18 cellular contexts compared by ENCODE assay signal in the genomic region with DNA sequence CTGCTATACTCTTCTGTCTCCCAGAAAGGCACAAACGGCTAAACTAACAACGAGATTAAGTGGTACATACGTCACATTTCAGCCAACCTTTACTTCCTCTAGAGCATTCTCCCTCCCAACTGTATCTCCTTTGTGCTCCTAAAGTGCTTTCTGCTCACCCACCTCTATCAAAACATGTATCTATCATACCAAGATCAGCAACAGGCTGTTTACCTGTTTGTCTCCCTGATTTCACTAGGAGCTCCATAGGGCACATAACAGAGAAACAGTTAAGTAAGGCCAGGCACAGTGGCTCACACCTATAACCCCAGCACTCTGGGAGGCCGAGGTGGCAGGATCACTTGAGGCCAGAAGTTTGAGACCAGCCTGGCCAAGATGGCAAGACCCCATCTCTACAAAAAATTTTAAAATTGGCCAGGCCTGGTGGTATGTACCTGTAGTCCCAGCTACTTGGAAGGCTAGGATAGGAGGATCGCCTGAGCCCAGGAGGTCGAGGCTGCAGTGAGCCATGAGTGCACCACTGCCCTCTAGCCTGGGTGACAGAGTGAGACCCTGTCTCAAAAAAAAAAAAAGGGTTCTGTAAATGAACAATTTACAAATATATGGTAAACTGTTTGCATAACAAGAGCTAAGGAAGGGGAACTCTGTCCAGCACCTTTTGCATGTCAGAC. TPM values are rescaled to one million over a fixed set of nuclear protein-coding genes. Genes with fewer than 3 reads are reported as not detected.
DNase-seq lines count a peak whose midpoint lies in the region; ATAC-seq, FAIRE-seq and TF ChIP-seq lines count a peak whose summit lies in the region.
"Had no signal": no experiment of that assay in that cellular context is flagged by ENCODE, and none has a peak within 500 bp of the region (broad histone marks: within the 10 kb centered on the region; RNA-seq: fewer than 3 reads in every experiment).

No MANE protein-coding gene starts in this region.

- intact Hi-C loops in vagina (cut with DNase I) = no loop called here

- WGBS in smooth muscle cell (ENCODE audit: low lambda C conversion rate) = 96% methylated on average over 6 of the region's 6 CpGs

- peak overlapping the region; percentile 8 for H3K4me3 Mint-ChIP-seq in activated T-cell treated with anti-CD3 and anti-CD28 coated beads, Interleukin-2, amount 50 U/mL, for 4 hours

- H3K79me2 ChIP-seq in OCI-LY3 (ENCODE audit: low read length) (peaks cover 82% of the 10 kb centered on the region), smooth muscle cell (ENCODE audit: low read depth) (peaks cover 78% of the 10 kb centered on the region)

- H3K27me3 ChIP-seq in OCI-LY3 (ENCODE audit: low read depth, low read length) = no peaks in the 10 kb centered on the region
- no peaks in the 10 kb centered on the region for H3K27me3 ChIP-seq in smooth muscle cell (ENCODE audit: low read depth)
- no peaks in the 10 kb centered on the region for H3K27me3 ChIP-seq in vagina
- H3K27me3 ChIP-seq: body of pancreas, heart left ventricle, transverse colon had no signal

- TF ChIP-seq CTCF in OCI-LY3 (IDR thresholded peaks at IDR 0.05; ENCODE audit: low read depth, low read length) (no peak), coronary artery (IDR thresholded peaks at IDR 0.05) (no peak), smooth muscle cell (IDR thresholded peaks at IDR 0.05; ENCODE audit: borderline replicate concordance, insufficient read depth, poor library complexity, severe bottlenecking) (no peak), vagina (IDR thresholded peaks at IDR 0.05) (no peak)

- H3K4me1 ChIP-seq in OCI-LY3 (ENCODE audit: low read length) (peaks cover 41% of the 10 kb centered on the region), smooth muscle cell (ENCODE audit: low read depth) (peaks cover 10% of the 10 kb centered on the region), vagina (peaks cover 51% of the 10 kb centered on the region)

- no peak for TF ChIP-seq POLR2A in vagina (IDR thresholded peaks at IDR 0.05)

- no peaks in the 10 kb centered on the region for H3K27me3 Mint-ChIP-seq in activated T-cell treated with anti-CD3 and anti-CD28 coated beads, Interleukin-2, amount 50 U/mL, for 4 hours (ENCODE audit: low read depth)

- no peaks in the 10 kb centered on the region for H3F3A ChIP-seq in smooth muscle cell (ENCODE audit: low read depth)

- H2AFZ ChIP-seq in OCI-LY3 (ENCODE audit: low read depth, low read length) (no peak overlapping the region), smooth muscle cell (ENCODE audit: low read depth) (no peak overlapping the region)
- H2AFZ ChIP-seq: GM23248 had no signal

- H3K9me3 Mint-ChIP-seq in activated T-cell treated with anti-CD3 and anti-CD28 coated beads, Interleukin-2, amount 50 U/mL, for 4 hours = no peaks in the 10 kb centered on the region

- H3K36me3 ChIP-seq in OCI-LY3 (replicated peaks; ENCODE audit: low read depth, low read length) (peaks cover 20% of the 10 kb centered on the region), smooth muscle cell (ENCODE audit: low read depth) (peaks cover 3% of the 10 kb centered on the region), vagina (peaks cover 0 to 8% of the 10 kb centered on the region in 2 donors)

- H4K20me1 ChIP-seq in OCI-LY3 (ENCODE audit: insufficient read depth, low read length) (peaks cover 54% of the 10 kb centered on the region), smooth muscle cell (ENCODE audit: low read depth) (peaks cover 59% of the 10 kb centered on the region)

- DNase-seq in activated T-cell treated with anti-CD3 and anti-CD28 coated beads, Interleukin-2, amount 50 U/mL, for 4 hours = no peak
- no peak for DNase-seq in activated T-cell treated with anti-CD3 and anti-CD28 coated beads, Interleukin-2, amount 50 U/mL, for 1 hour
- DNase-seq in coronary artery (ENCODE audit: low spot score) = no peak
- no peak for DNase-seq in smooth muscle cell (lab: John Stamatoyannopoulos, UW; ENCODE audit: unreplicated experiment)
- no peak for DNase-seq in urothelium cell line (ENCODE audit: low spot score)
- DNase-seq in vagina (ENCODE audit: extremely low spot score in 2 of 2) = no peak
- DNase-seq: body of pancreas, EL, GM23248, heart left ventricle, MV-4-11, NCI-H2227 treated with DMSO at 0.1 percent for 48 hours, transverse colon had no signal

- H3K9ac ChIP-seq in OCI-LY3 (ENCODE audit: low read length) (no peak overlapping the region), smooth muscle cell (ENCODE audit: low read depth) (no peak overlapping the region)

- FAIRE-seq in urothelium cell line (lab: Jason Lieb, UNC) = no peak
- FAIRE-seq: GM19239 had no signal

- H3K4me3 ChIP-seq in OCI-LY3 (ENCODE audit: low read length) (no peak overlapping the region), coronary artery (peak overlapping the region; percentile 34), smooth muscle cell (no peak overlapping the region), vagina (no peak overlapping the region)
- H3K4me3 ChIP-seq: body of pancreas, transverse colon had no signal

- ATAC-seq in activated T-cell treated with anti-CD3 and anti-CD28 coated beads, Interleukin-2, amount 50 U/mL, for 4 hours = no peak
- no peak for ATAC-seq in HG03432 (IDR thresholded peaks at IDR 0.05; ENCODE audit: unreplicated experiment)
- ATAC-seq: body of pancreas, heart left ventricle had no signal

- peaks cover 55% of the 10 kb centered on the region for H3K4me1 Mint-ChIP-seq in activated T-cell treated with anti-CD3 and anti-CD28 coated beads, Interleukin-2, amount 50 U/mL, for 4 hours (ENCODE audit: low read depth)

- peaks cover 16% of the 10 kb centered on the region for H3K36me3 Mint-ChIP-seq in activated T-cell treated with anti-CD3 and anti-CD28 coated beads, Interleukin-2, amount 50 U/mL, for 4 hours (ENCODE audit: insufficient read depth)

- peak overlapping the region; percentile 22; the same call in 1 of the 2 replicates for H3K4me2 ChIP-seq in OCI-LY3 (ENCODE audit: low read length)
- H3K4me2 ChIP-seq in smooth muscle cell = peak overlapping the region; percentile 99

- no peak overlapping the region for H3K27ac ChIP-seq in OCI-LY3 (ENCODE audit: low read length)
- H3K27ac ChIP-seq in coronary artery = no peak overlapping the region
- H3K27ac ChIP-seq in smooth muscle cell (ENCODE audit: low read depth) = no peak overlapping the region
- H3K27ac ChIP-seq in vagina = no peak overlapping the region
- H3K27ac ChIP-seq: body of pancreas, GM23248, heart left ventricle, transverse colon had no signal

- H3K9me3 ChIP-seq in OCI-LY3 (ENCODE audit: insufficient read depth, low read length) (no peaks in the 10 kb centered on the region), smooth muscle cell (replicated peaks; ENCODE audit: low read depth) (no peaks in the 10 kb centered on the region), vagina (no peaks in the 10 kb centered on the region)
- H3K9me3 ChIP-seq: body of pancreas, heart left ventricle, transverse colon had no signal

RNA-seq across cellular contexts. Expression of gene NDUFC2, which starts 2.8 kb away (rescaled TPM):
- total RNA-seq in activated T-cell treated with anti-CD3 and anti-CD28 coated beads, Interleukin-2, amount 50 U/mL, for 4 hours = 100 to 1,000 TPM; 217 to 246 (median 227) TPM
- total RNA-seq in smooth muscle cell (135 and 164 TPM in 2 replicates), vagina (106 TPM)
- polyA plus RNA-seq in smooth muscle cell = 472 and 509 TPM in 2 replicates

RNA-seq across cellular contexts. Expression of gene THRSP, which starts 13.2 kb away (rescaled TPM):
- total RNA-seq in activated T-cell treated with anti-CD3 and anti-CD28 coated beads, Interleukin-2, amount 50 U/mL, for 4 hours = not detected
- total RNA-seq in smooth muscle cell (not detected in 2 replicates), vagina (not detected)
- not detected in 2 replicates for polyA plus RNA-seq in smooth muscle cell
- total RNA-seq: GM23248, RPMI7951, transverse colon had no signal
- polyA plus RNA-seq: AG04450, GM23248 had no signal

RNA-seq across cellular contexts. Expression of gene KCTD14, which starts 53.8 kb away (rescaled TPM):
- total RNA-seq in activated T-cell treated with anti-CD3 and anti-CD28 coated beads, Interleukin-2, amount 50 U/mL, for 4 hours = under 1 TPM in 2 of 3 donors, not detected in 1; 0.38 to 0.45 TPM
- 0.45 and 1.5 TPM in 2 replicates for total RNA-seq in smooth muscle cell
- polyA plus RNA-seq in smooth muscle cell = 1.7 and 4.6 TPM in 2 replicates
- total RNA-seq in vagina = 2.9 TPM
